14 cellular contexts compared by ENCODE assay signal in genomic region chr7:102473271-102473991, GRCh38. TPM values are rescaled to one million over a fixed set of nuclear protein-coding genes. Genes with fewer than 3 reads are reported as not detected.
DNase-seq lines count a peak whose midpoint lies in the region; ATAC-seq and TF ChIP-seq lines count a peak whose summit lies in the region.
"Had no signal": no experiment of that assay in that cellular context is flagged by ENCODE, and none has a peak within 500 bp of the region (broad histone marks: within the 10 kb centered on the region; RNA-seq: fewer than 3 reads in every experiment).

No MANE protein-coding gene starts in this region.

- H4K20me1 ChIP-seq in hepatocyte (ENCODE audit: insufficient read depth, poor library complexity, severe bottlenecking), result no peaks in the 10 kb centered on the region

- peak overlapping the region; percentile 28 for H3K27ac ChIP-seq in RWPE1
- H3K27ac ChIP-seq in hepatocyte, result no peak overlapping the region
- H3K27ac ChIP-seq in gastrocnemius medialis, result peak overlapping the region in 1 of 4 donors; percentile 10
- no peak overlapping the region for H3K27ac ChIP-seq in foreskin keratinocyte
- H3K27ac ChIP-seq: thoracic aorta had no signal

- no peak overlapping the region for H3K4me3 ChIP-seq in hepatocyte
- no peak overlapping the region for H3K4me3 ChIP-seq in gastrocnemius medialis
- H3K4me3 ChIP-seq: thoracic aorta had no signal

- POLR2A ChIA-PET in RWPE1 (lab: Yijun Ruan, JAX; ENCODE audit: low non-redundant PET), result no interaction called here

- no peaks in the 10 kb centered on the region for H3K27me3 ChIP-seq in hepatocyte
- no peaks in the 10 kb centered on the region for H3K27me3 ChIP-seq in gastrocnemius medialis
- no peaks in the 10 kb centered on the region for H3K27me3 ChIP-seq in foreskin keratinocyte

- CTCF ChIA-PET in RWPE1 (lab: Yijun Ruan, JAX), result no interaction called here

- no peak overlapping the region for H2AFZ ChIP-seq in hepatocyte

- no peak for ATAC-seq in gastrocnemius medialis
- ATAC-seq in foreskin keratinocyte, result no peak

- H3K9me2 ChIP-seq in hepatocyte (replicated peaks; ENCODE audit: insufficient read depth), result no peaks in the 10 kb centered on the region

- TF ChIP-seq POLR2A in gastrocnemius medialis (IDR thresholded peaks at IDR 0.05), result no peak

- in situ Hi-C loops in gastrocnemius medialis (cut with MboI; ENCODE audit: low sequenced_read_pairs in 4 of 4), result no loop called here

- H3K9me3 ChIP-seq in hepatocyte (ENCODE audit: low read depth) (no peaks in the 10 kb centered on the region), gastrocnemius medialis (no peaks in the 10 kb centered on the region)
- H3K9me3 ChIP-seq: thoracic aorta had no signal

- intact Hi-C loops in gastrocnemius medialis (cut with DNase I; ENCODE audit: low total_unique reads), result no loop called here

- H3K4me2 ChIP-seq in hepatocyte, result no peak overlapping the region

- TF ChIP-seq CTCF in RWPE1 (conservative IDR thresholded peaks at IDR 0.05; ENCODE audit: low read depth), result no peak
- no peak for TF ChIP-seq CTCF in hepatocyte (IDR thresholded peaks at IDR 0.05; ENCODE audit: poor library complexity)
- no peak for TF ChIP-seq CTCF in gastrocnemius medialis (IDR thresholded peaks at IDR 0.05 in 4 of 5, conservative IDR thresholded peaks at IDR 0.05 in 1 of 5)
- no peak for TF ChIP-seq CTCF in foreskin keratinocyte (conservative IDR thresholded peaks at IDR 0.05)

- H3K79me2 ChIP-seq in hepatocyte, result no peaks in the 10 kb centered on the region

- H3K36me3 ChIP-seq in hepatocyte (replicated peaks; ENCODE audit: insufficient read depth, low read depth) (no peaks in the 10 kb centered on the region), gastrocnemius medialis (peaks cover 0 to 20% of the 10 kb centered on the region in 2 donors)

- H3K4me1 ChIP-seq in hepatocyte (ENCODE audit: insufficient read depth), result no peaks in the 10 kb centered on the region
- H3K4me1 ChIP-seq in gastrocnemius medialis, result peaks cover 0 to 11% of the 10 kb centered on the region in 2 donors
- H3K4me1 ChIP-seq in foreskin keratinocyte, result no peaks in the 10 kb centered on the region

- peak; percentile 60 for DNase-seq in activated effector memory CD4-positive, alpha-beta T cell treated with anti-CD3 and anti-CD28 coated beads, Interleukin-2, amount 50 U/mL, for 16 hours
- DNase-seq in activated effector memory CD4-positive, alpha-beta T cell treated with Interleukin-2 at 50 U/mL for 16 hours, result no peak
- DNase-seq in RWPE1 (ENCODE audit: low spot score), result no peak
- DNase-seq in hepatocyte (ENCODE audit: low spot score), result peak; percentile 6
- DNase-seq in gastrocnemius medialis, result peak; percentile 2 to 48
- no peak for DNase-seq in cerebellum (ENCODE audit: low spot score)
- DNase-seq in foreskin keratinocyte, result no peak
- no peak for DNase-seq in HuH-7 (ENCODE audit: low spot score)
- DNase-seq: ACHN; effector CD8-positive, alpha-beta T cell; H9; NCI-H1092; stimulated activated CD4-positive, alpha-beta T cell treated with anti-CD3 and anti-CD28 coated beads, Interleukin-12 subunit alpha, Interleukin-12 subunit beta, amount 100 ng/mL, for 4 hours had no signal

- WGBS in hepatocyte (ENCODE audit: low lambda C conversion rate, missing lambda C conversion rate), result 94% methylated on average over 23 of the region's 23 CpGs

RNA-seq across cellular contexts. Expression of gene POLR2J, which starts 5.3 kb away (rescaled TPM):
- total RNA-seq in hepatocyte (16.3 and 22.4 TPM in 2 replicates), gastrocnemius medialis (10 to 100 TPM; 25.7 to 67.9 (median 51.6) TPM), cerebellum (9.6 TPM), foreskin keratinocyte (69.9 and 80.2 TPM in 2 replicates)
- polyA plus RNA-seq in hepatocyte (77.4 and 83.2 TPM in 2 replicates), foreskin keratinocyte (114 and 126 TPM in 2 replicates)

RNA-seq across cellular contexts. Expression of gene LRWD1, which starts 8.6 kb away (rescaled TPM):
- total RNA-seq in hepatocyte (16.0 and 19.0 TPM in 2 replicates), gastrocnemius medialis (10 to 100 TPM in 3 of 4 donors, 1 to 10 TPM in 1; 7.5 to 24.5 (median 18.0) TPM), cerebellum (25.3 TPM), foreskin keratinocyte (23.3 and 25.0 TPM in 2 replicates)
- polyA plus RNA-seq in hepatocyte (17.8 and 18.3 TPM in 2 replicates), foreskin keratinocyte (22.1 and 24.7 TPM in 2 replicates)

RNA-seq across cellular contexts. Expression of gene ALKBH4, which starts 8.8 kb away (rescaled TPM):
- total RNA-seq in hepatocyte, result 10.1 and 13.3 TPM in 2 replicates
- polyA plus RNA-seq in hepatocyte, result 15.8 TPM in 2 replicates
- 10 to 100 TPM in 2 of 4 donors, 1 to 10 TPM in 2; 8.7 to 15.1 (median 10.9) TPM for total RNA-seq in gastrocnemius medialis
- total RNA-seq in cerebellum, result 13.8 TPM
- 9.6 and 9.9 TPM in 2 replicates for total RNA-seq in foreskin keratinocyte
- 11.8 and 12.2 TPM in 2 replicates for polyA plus RNA-seq in foreskin keratinocyte

RNA-seq across cellular contexts. Expression of gene ORAI2, which starts 40.1 kb away (rescaled TPM):
- 25.9 and 33.6 TPM in 2 replicates for total RNA-seq in hepatocyte
- 32.3 and 41.9 TPM in 2 replicates for polyA plus RNA-seq in hepatocyte
- total RNA-seq in gastrocnemius medialis, result 1 to 10 TPM; 1.8 to 4.1 (median 2.3) TPM
- total RNA-seq in cerebellum, result 29.8 TPM
- total RNA-seq in foreskin keratinocyte, result 5.6 and 7.5 TPM in 2 replicates
- 3.1 and 3.8 TPM in 2 replicates for polyA plus RNA-seq in foreskin keratinocyte

RNA-seq across cellular contexts. Expression of gene RASA4B, which starts 44.1 kb away (rescaled TPM):
- 0.52 and 3.2 TPM in 2 replicates for total RNA-seq in hepatocyte
- polyA plus RNA-seq in hepatocyte, result 7.3 and 9.3 TPM in 2 replicates
- 100 to 1,000 TPM in 2 of 4 donors, 10 to 100 TPM in 2; 38.0 to 127 (median 86.0) TPM for total RNA-seq in gastrocnemius medialis
- 23.3 TPM for total RNA-seq in cerebellum
- total RNA-seq in foreskin keratinocyte, result 0.51 and 0.53 TPM in 2 replicates
- polyA plus RNA-seq in foreskin keratinocyte, result 0.16 and 0.29 TPM in 2 replicates

Comparison
In these comparisons a context has a peak if more than half of its experiments do, and no peak if none do; other contexts are left out.
1. DNase-seq: peak in activated effector memory CD4-positive, alpha-beta T cell treated with anti-CD3 and anti-CD28 coated beads, Interleukin-2, amount 50 U/mL, for 16 hours (single experiment), hepatocyte (single experiment) and gastrocnemius medialis (2 of 2); none in activated effector memory CD4-positive, alpha-beta T cell treated with Interleukin-2 at 50 U/mL for 16 hours (single experiment), RWPE1 (single experiment), cerebellum (single experiment), foreskin keratinocyte (0 of 2) and HuH-7 (single experiment).